Comparison of ENCODE assay signal across 27 cellular contexts in the genomic region with DNA sequence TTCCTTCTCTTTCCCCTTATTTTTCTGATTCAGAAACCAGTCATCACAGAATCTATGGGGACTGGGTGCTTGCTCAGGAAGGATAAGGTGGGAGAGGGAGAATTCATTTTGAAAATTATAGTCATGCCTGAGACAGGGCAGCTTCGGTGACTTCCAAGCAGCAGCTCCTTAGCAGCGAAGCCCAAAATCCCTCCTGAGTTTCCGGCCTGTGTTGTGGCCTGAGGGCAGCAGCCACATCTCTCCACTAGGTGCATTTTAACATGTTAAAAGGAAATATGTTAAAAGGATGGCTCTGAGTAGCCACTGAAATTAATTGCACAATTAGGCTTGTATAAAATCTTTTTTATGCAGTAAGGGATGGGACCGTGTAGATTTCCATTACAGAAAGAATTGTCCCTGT.
"Had no signal": no experiment of that assay in that cellular context is flagged by ENCODE, and none has a peak within 500 bp of the region (broad histone marks: within the 10 kb centered on the region; RNA-seq: fewer than 3 reads in every experiment).

No MANE protein-coding gene starts in this region.

- H3K27me3 Mint-ChIP-seq: progenitor cell of endocrine pancreas; stimulated activated naive CD8-positive, alpha-beta T cell treated with anti-CD3 and anti-CD28 coated beads, Interleukin-15, amount 100 ng/mL, for 72 hours had no signal

- H3K4me2 ChIP-seq: hepatocyte, smooth muscle cell had no signal

- H3K36me3 Mint-ChIP-seq: natural killer cell had no signal

- DNase-seq: dorsolateral prefrontal cortex; effector CD4-positive, alpha-beta T cell; foreskin fibroblast; heart left ventricle; kidney glomerular epithelial cell; left colon; left ventricle myocardium superior; lower lobe of right lung; natural killer cell; pancreas; right lobe of liver; stimulated activated CD4-positive, alpha-beta T cell treated with anti-CD3 and anti-CD28 coated beads, Interleukin-12 subunit alpha, Interleukin-12 subunit beta, amount 100 ng/mL, for 4 hours; stimulated activated CD4-positive, alpha-beta T cell treated with anti-CD3 and anti-CD28 coated beads, Interleukin-1b, Interleukin-23, amount 100 ng/mL, for 48 hours; stimulated activated CD4-positive, alpha-beta T cell treated with anti-CD3 and anti-CD28 coated beads, Interleukin-4, amount 100 ng/mL, for 1 hour; stimulated activated CD8-positive, alpha-beta memory T cell treated with anti-CD3 and anti-CD28 coated beads, Interleukin-4, amount 100 ng/mL, for 48 hours; stimulated activated naive CD4-positive, alpha-beta T cell; stimulated activated naive CD8-positive, alpha-beta T cell treated with anti-CD3 and anti-CD28 coated beads, Interleukin-15, amount 100 ng/mL, for 72 hours; transverse colon had no signal

- H3K9me3 Mint-ChIP-seq: natural killer cell; stimulated activated naive CD8-positive, alpha-beta T cell treated with anti-CD3 and anti-CD28 coated beads, Interleukin-15, amount 100 ng/mL, for 72 hours had no signal

- H3K27ac ChIP-seq: dorsolateral prefrontal cortex, epithelial cell of prostate, gastroesophageal sphincter, heart left ventricle, hepatocyte, lower lobe of right lung, neutrophil, pancreas, right lobe of liver, suprapubic skin, transverse colon, vagina had no signal

- H3K36me3 ChIP-seq: neutrophil, pancreas, right lobe of liver, transverse colon had no signal

- H3K27me3 ChIP-seq: dorsolateral prefrontal cortex, gastroesophageal sphincter, heart left ventricle, hepatocyte, neutrophil, pancreas, right lobe of liver, suprapubic skin, transverse colon, vagina had no signal

- H3K4me1 ChIP-seq: gastroesophageal sphincter, heart left ventricle, lower lobe of right lung, right lobe of liver, transverse colon, vagina had no signal

- ATAC-seq: esophagus mucosa; gastroesophageal sphincter; heart left ventricle; left colon; left ventricle myocardium superior; lower lobe of right lung; natural killer cell; pancreas; right lobe of liver; stimulated activated naive CD8-positive, alpha-beta T cell treated with anti-CD3 and anti-CD28 coated beads, Interleukin-15, amount 100 ng/mL, for 72 hours had no signal

- H3K4me3 ChIP-seq: dorsolateral prefrontal cortex, gastroesophageal sphincter, heart left ventricle, hepatocyte, lower lobe of right lung, pancreas, right lobe of liver, smooth muscle cell, suprapubic skin, transverse colon, vagina had no signal

- H3K4me1 Mint-ChIP-seq: natural killer cell; stimulated activated naive CD8-positive, alpha-beta T cell treated with anti-CD3 and anti-CD28 coated beads, Interleukin-15, amount 100 ng/mL, for 72 hours had no signal

- H3K9me3 ChIP-seq: gastroesophageal sphincter, heart left ventricle, lower lobe of right lung, neutrophil, pancreas, right lobe of liver, suprapubic skin, transverse colon, vagina had no signal

- H3K27ac Mint-ChIP-seq: natural killer cell; progenitor cell of endocrine pancreas; stimulated activated naive CD8-positive, alpha-beta T cell treated with anti-CD3 and anti-CD28 coated beads, Interleukin-15, amount 100 ng/mL, for 72 hours had no signal

- H2AFZ ChIP-seq: hepatocyte had no signal

- H3K79me2 ChIP-seq: hepatocyte had no signal

- H3K4me3 Mint-ChIP-seq: natural killer cell; stimulated activated naive CD8-positive, alpha-beta T cell treated with anti-CD3 and anti-CD28 coated beads, Interleukin-15, amount 100 ng/mL, for 72 hours had no signal
